Comparison of ENCODE assay signal across 20 cellular contexts in the genomic region with DNA sequence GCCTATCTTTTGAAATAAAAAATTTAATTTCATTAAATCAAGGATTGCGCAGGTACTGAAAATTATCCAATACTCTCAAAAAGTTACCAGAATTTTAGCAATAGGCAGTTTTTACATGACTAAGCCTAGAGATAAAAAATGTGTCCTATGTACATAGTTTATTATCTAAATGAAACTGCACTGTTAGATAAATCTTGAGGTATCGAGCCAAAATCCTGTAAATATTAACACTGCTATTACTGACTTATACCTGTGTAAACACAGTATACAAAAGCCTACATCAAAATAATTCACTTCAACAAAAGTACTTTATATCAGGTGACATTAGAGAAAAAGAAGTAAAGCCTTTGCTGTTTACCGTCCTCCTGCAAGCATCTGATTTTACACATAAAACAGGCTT.
"Had no signal": no experiment of that assay in that cellular context is flagged by ENCODE, and none has a peak within 500 bp of the region (broad histone marks: within the 10 kb centered on the region; RNA-seq: fewer than 3 reads in every experiment).

No MANE protein-coding gene starts in this region.

- H3K27ac ChIP-seq: cardiac muscle cell, heart right ventricle, prostate gland, thoracic aorta had no signal

- H3K9me3 ChIP-seq: heart right ventricle, prostate gland, thoracic aorta, upper lobe of left lung had no signal

- ATAC-seq: heart right ventricle; left lobe of liver; naive thymus-derived CD4-positive, alpha-beta T cell; stimulated activated effector memory CD8-positive, alpha-beta T cell treated with anti-CD3 and anti-CD28 coated beads, Interleukin-12 subunit alpha, Interleukin-12 subunit beta, amount 100 ng/mL, for 72 hours; stimulated activated naive CD8-positive, alpha-beta T cell treated with anti-CD3 and anti-CD28 coated beads, Interleukin-15, amount 100 ng/mL, for 72 hours; T-helper 17 cell had no signal

- H3K4me3 ChIP-seq: cardiac muscle cell, heart right ventricle, prostate gland, thoracic aorta, upper lobe of left lung had no signal

- DNase-seq: activated CD4-positive, alpha-beta memory T cell treated with anti-CD3 and anti-CD28 coated beads for 36 hours; activated CD4-positive, alpha-beta T cell treated with anti-CD3 and anti-CD28 coated beads for 48 hours; activated effector memory CD4-positive, alpha-beta T cell treated with anti-CD3 and anti-CD28 coated beads, Interleukin-2, amount 50 U/mL, for 16 hours; activated naive CD4-positive, alpha-beta T cell treated with anti-CD3 and anti-CD28 coated beads, Interleukin-2, amount 10 ng/mL, durations not matched to agents 7 days and 5 days; amygdala; cortex of kidney; heart right ventricle; kidney; naive thymus-derived CD4-positive, alpha-beta T cell; stimulated activated CD4-positive, alpha-beta T cell treated with anti-CD3 and anti-CD28 coated beads, Interleukin-1b, Interleukin-23, amount 100 ng/mL, for 48 hours; stimulated activated naive CD8-positive, alpha-beta T cell treated with anti-CD3 and anti-CD28 coated beads, Interleukin-15, amount 100 ng/mL, for 72 hours; SW 1271; T-helper 17 cell; upper lobe of left lung had no signal

- H3K36me3 ChIP-seq: prostate gland had no signal

- H3K27me3 ChIP-seq: cardiac muscle cell, heart right ventricle, upper lobe of left lung had no signal

- FAIRE-seq: endometrium had no signal
